In the genomic region with DNA sequence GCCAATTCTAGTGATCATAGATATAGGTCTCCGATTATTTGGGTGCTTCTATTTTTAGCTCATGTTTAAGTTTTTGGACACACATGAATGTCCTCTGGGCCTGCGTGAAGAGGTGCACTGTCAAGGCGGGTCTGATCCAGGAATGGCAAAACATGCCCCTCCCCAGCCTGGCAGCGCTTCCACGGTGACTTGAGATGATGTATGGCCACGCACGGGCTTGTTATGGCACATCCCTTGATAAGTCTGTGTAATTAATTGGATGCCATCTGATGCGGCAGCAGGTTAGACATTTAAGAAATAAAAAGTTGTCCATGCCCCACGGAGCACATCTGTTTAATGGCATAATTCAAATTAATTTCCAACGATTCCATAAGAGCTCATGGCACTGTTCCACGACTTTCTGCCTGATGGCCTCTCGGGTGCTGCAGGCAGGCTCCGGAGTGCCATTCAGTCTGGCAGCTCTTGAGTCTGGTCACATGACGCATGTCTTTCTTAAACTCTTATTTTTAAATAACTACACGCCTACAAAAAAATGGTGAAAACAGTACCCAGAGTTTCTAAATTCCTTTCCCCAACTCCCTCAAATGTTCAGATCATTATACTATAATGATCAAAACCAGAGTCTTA, we compare ENCODE assay signal across 25 cellular contexts.
DNase-seq lines count a peak whose midpoint lies in the region; ATAC-seq and TF ChIP-seq lines count a peak whose summit lies in the region.
"Had no signal": no experiment of that assay in that cellular context is flagged by ENCODE, and none has a peak within 500 bp of the region (broad histone marks: within the 10 kb centered on the region; RNA-seq: fewer than 3 reads in every experiment).

No MANE protein-coding gene starts in this region.

- no peaks in the 10 kb centered on the region for H3K9me3 ChIP-seq in heart right ventricle
- H3K9me3 ChIP-seq in BE2C, result no peaks in the 10 kb centered on the region
- H3K9me3 ChIP-seq: gastrocnemius medialis, spleen, upper lobe of left lung had no signal

- H3K27ac ChIP-seq in brain microvascular endothelial cell (no peak overlapping the region), heart right ventricle (no peak overlapping the region)
- H3K27ac ChIP-seq: dorsolateral prefrontal cortex, gastrocnemius medialis, upper lobe of left lung had no signal

- H3K36me3 ChIP-seq in brain microvascular endothelial cell (replicated peaks) (no peaks in the 10 kb centered on the region), heart right ventricle (no peaks in the 10 kb centered on the region), BE2C (no peaks in the 10 kb centered on the region)
- H3K36me3 ChIP-seq: gastrocnemius medialis, spleen, upper lobe of left lung had no signal

- ATAC-seq in esophagus mucosa (peak; percentile 85), heart right ventricle (no peak), HG02798 (IDR thresholded peaks at IDR 0.05; ENCODE audit: poor library complexity, unreplicated experiment) (no peak)
- ATAC-seq: gastrocnemius medialis; stimulated activated naive CD8-positive, alpha-beta T cell treated with anti-CD3 and anti-CD28 coated beads, Interleukin-15, amount 100 ng/mL, for 72 hours had no signal

- peak; percentile 66 for DNase-seq in DMS153 treated with DMSO at 0.1 percent for 48 hours (lab: John Stamatoyannopoulos, UW; ENCODE audit: unreplicated experiment)
- DNase-seq in NCI-H128 (lab: John Stamatoyannopoulos, UW; ENCODE audit: unreplicated experiment), result peak; percentile 39
- DNase-seq in NCI-H446 treated with DMSO at 0.1 percent for 48 hours (lab: John Stamatoyannopoulos, UW), result peak; percentile 99
- no peak for DNase-seq in brain microvascular endothelial cell
- no peak for DNase-seq in heart right ventricle
- DNase-seq in BE2C, result no peak
- DNase-seq: activated CD4-positive, alpha-beta memory T cell treated with anti-CD3 and anti-CD28 coated beads, Interleukin-2, amount 10 ng/mL, durations not matched to agents 7 days and 5 days; activated CD4-positive, CD25-positive, alpha-beta regulatory T cell; activated gamma-delta T cell treated with Interleukin-2 at 50 U/mL for 16 hours; caudate nucleus; CD8-positive, alpha-beta memory T cell; dorsolateral prefrontal cortex; gastrocnemius medialis; H9; kidney; NCI-H1417 treated with DMSO at 0.1 percent for 48 hours; retina; spleen; stimulated activated CD4-positive, alpha-beta T cell treated with anti-CD3 and anti-CD28 coated beads, Interleukin-4, amount 100 ng/mL, for 24 hours; stimulated activated naive CD8-positive, alpha-beta T cell treated with anti-CD3 and anti-CD28 coated beads, Interleukin-15, amount 100 ng/mL, for 72 hours; T1000 had no signal

- H3K4me1 ChIP-seq in heart right ventricle (peaks cover 0 to 9% (median 0%) of the 10 kb centered on the region in 9 donors), BE2C (no peaks in the 10 kb centered on the region)
- H3K4me1 ChIP-seq: upper lobe of left lung had no signal

- intact Hi-C loops in heart right ventricle (cut with DNase I), result no loop called here

- in situ Hi-C loops in brain microvascular endothelial cell (cut with HindIII; ENCODE audit: low pct_ligation_motif_present, low sequenced_read_pairs), result no loop called here

- WGBS in heart right ventricle, 2 donors, result 75 to 78% methylated on average over 15 of the region's 15 CpGs

- H3K4me3 ChIP-seq in brain microvascular endothelial cell (ENCODE audit: low read depth, low read length), result no peak overlapping the region
- H3K4me3 ChIP-seq in heart right ventricle, result no peak overlapping the region
- H3K4me3 ChIP-seq in BE2C (ENCODE audit: low read depth, low read length), result no peak overlapping the region
- H3K4me3 ChIP-seq: dorsolateral prefrontal cortex, gastrocnemius medialis, lung, spleen, upper lobe of left lung had no signal

- H3K27me3 ChIP-seq in brain microvascular endothelial cell (replicated peaks) (no peaks in the 10 kb centered on the region), heart right ventricle (peaks cover 0 to 8% (median 0%) of the 10 kb centered on the region in 7 donors), BE2C (peaks cover 29% of the 10 kb centered on the region)
- H3K27me3 ChIP-seq: dorsolateral prefrontal cortex, gastrocnemius medialis, upper lobe of left lung had no signal

- no peak for TF ChIP-seq CTCF in brain microvascular endothelial cell (IDR thresholded peaks at IDR 0.05; ENCODE audit: low read depth, low read length, missing control alignments)
- no peak for TF ChIP-seq CTCF in heart right ventricle (IDR thresholded peaks at IDR 0.05)
- TF ChIP-seq CTCF in BE2C (IDR thresholded peaks at IDR 0.05; ENCODE audit: low read depth, low read length), result no peak

Comparison
In these comparisons a context has a peak if more than half of its experiments do, and no peak if none do; other contexts are left out.
1. DNase-seq: peak in DMS153 treated with DMSO at 0.1 percent for 48 hours (single experiment), NCI-H128 (single experiment) and NCI-H446 treated with DMSO at 0.1 percent for 48 hours (single experiment); none in brain microvascular endothelial cell (single experiment), heart right ventricle (0 of 2) and BE2C (single experiment).